Comparison of ENCODE assay signal across 8 cellular contexts in the genomic region with DNA sequence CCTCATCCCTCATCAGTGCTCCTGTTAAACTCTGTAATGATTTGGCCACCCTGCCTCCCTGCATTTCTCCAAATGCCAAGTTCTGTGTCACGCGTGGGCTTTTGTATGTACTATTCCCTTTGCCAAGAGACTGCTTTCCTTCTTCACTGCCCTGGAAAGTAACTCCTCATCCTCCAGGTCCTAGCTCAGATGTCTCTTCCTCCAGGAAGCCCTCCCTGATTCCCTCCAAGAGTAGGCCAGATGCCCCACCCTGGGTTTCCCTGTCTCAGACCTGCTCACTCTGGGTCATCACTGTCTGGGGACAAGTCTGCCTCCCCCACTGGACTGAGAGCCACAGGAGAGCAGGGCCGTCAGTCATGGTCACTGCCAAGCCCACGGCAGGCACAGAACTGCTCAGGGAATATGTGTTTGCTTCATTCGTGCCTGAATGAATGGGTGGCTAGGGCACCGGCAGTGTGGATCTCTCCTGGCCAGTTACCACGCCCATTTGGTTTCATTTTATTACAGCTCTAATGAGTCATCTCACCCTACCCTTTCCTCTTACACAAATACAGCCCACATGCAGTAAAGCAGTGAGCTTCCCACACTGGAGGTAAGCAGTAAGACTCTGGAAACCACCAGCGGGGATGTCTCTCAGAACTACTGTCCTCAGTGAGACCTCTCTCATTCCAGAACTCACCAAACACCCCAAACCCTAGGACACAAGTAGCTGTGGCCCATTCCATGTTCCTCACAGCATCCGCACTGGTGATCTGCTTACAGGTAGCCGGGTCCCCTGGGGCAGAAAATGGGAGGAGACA. TPM values are rescaled to one million over a fixed set of nuclear protein-coding genes. Genes with fewer than 3 reads are reported as not detected.
A peak's percentile ranks its signal among the peaks of the same experiment; 100 is the strongest.
DNase-seq lines count a peak whose midpoint lies in the region; ATAC-seq lines count a peak whose summit lies in the region.

No MANE protein-coding gene starts in this region.

- peak; percentile 73 for DNase-seq in activated CD8-positive, alpha-beta memory T cell treated with anti-CD3 and anti-CD28 coated beads, Interleukin-2, amount 10 ng/mL, durations not matched to agents 7 days and 5 days
- no peak for DNase-seq in activated CD8-positive, alpha-beta memory T cell treated with anti-CD3 and anti-CD28 coated beads, Interleukin-2, amount 50 U/mL, for 48 hours
- DNase-seq in Kasumi-1 (lab: John Stamatoyannopoulos, UW), result peak; percentile 55 to 71
- peak; percentile 21 for DNase-seq in activated T-helper 9 cell treated with anti-CD3 and anti-CD28 coated beads, Interleukin-2, amount 50 U/mL, for 16 hours (ENCODE audit: low read depth)
- DNase-seq in hepatic stellate cell (ENCODE audit: low spot score), result peak; percentile 94
- peak; percentile 18 for DNase-seq in stimulated activated naive B cell treated with anti-CD40 and anti-IgM and Interleukin-4, amounts not matched to agents 10 μg/mL and 1 μg/mL and 100 μg/mL, for 72 hours
- DNase-seq in NCI-H187 treated with DMSO at 0.1 percent for 48 hours (lab: John Stamatoyannopoulos, UW), result no peak
- DNase-seq in NCI-H1436 treated with DMSO at 0.1 percent for 48 hours (lab: John Stamatoyannopoulos, UW), result no peak

- peak overlapping the region; percentile 11 for H3K4me3 Mint-ChIP-seq in activated CD8-positive, alpha-beta memory T cell treated with anti-CD3 and anti-CD28 coated beads, Interleukin-2, amount 10 ng/mL, durations not matched to agents 7 days and 5 days
- H3K4me3 Mint-ChIP-seq in stimulated activated naive B cell treated with anti-CD40 and anti-IgM and Interleukin-4, amounts not matched to agents 10 μg/mL and 1 μg/mL and 100 μg/mL, for 72 hours, result peak overlapping the region in 1 of 2 donors; percentile 2

- H3K36me3 Mint-ChIP-seq in activated CD8-positive, alpha-beta memory T cell treated with anti-CD3 and anti-CD28 coated beads, Interleukin-2, amount 10 ng/mL, durations not matched to agents 7 days and 5 days, result peaks cover 56% of the 10 kb centered on the region
- peaks cover 57 to 67% of the 10 kb centered on the region in 2 donors for H3K36me3 Mint-ChIP-seq in stimulated activated naive B cell treated with anti-CD40 and anti-IgM and Interleukin-4, amounts not matched to agents 10 μg/mL and 1 μg/mL and 100 μg/mL, for 72 hours

- H3K4me1 Mint-ChIP-seq in activated CD8-positive, alpha-beta memory T cell treated with anti-CD3 and anti-CD28 coated beads, Interleukin-2, amount 10 ng/mL, durations not matched to agents 7 days and 5 days, result peaks cover 29% of the 10 kb centered on the region
- peaks cover 12 to 19% of the 10 kb centered on the region in 2 donors for H3K4me1 Mint-ChIP-seq in stimulated activated naive B cell treated with anti-CD40 and anti-IgM and Interleukin-4, amounts not matched to agents 10 μg/mL and 1 μg/mL and 100 μg/mL, for 72 hours

- CTCF ChIA-PET in activated CD8-positive, alpha-beta memory T cell treated with anti-CD3 and anti-CD28 coated beads, Interleukin-2, amount 10 ng/mL, durations not matched to agents 7 days and 5 days (lab: Charles Lee), result interaction anchor here (0.7 to 7.6 kb wide), 14 partner anchors 10 to 133 kb away, joined by 3 to 71 read pairs (median 3); a partner anchor contains a TSS

- H3K27ac Mint-ChIP-seq in activated CD8-positive, alpha-beta memory T cell treated with anti-CD3 and anti-CD28 coated beads, Interleukin-2, amount 10 ng/mL, durations not matched to agents 7 days and 5 days, result peak overlapping the region; percentile 94
- H3K27ac Mint-ChIP-seq in stimulated activated naive B cell treated with anti-CD40 and anti-IgM and Interleukin-4, amounts not matched to agents 10 μg/mL and 1 μg/mL and 100 μg/mL, for 72 hours, result peak overlapping the region; percentile 90

- H3K27me3 Mint-ChIP-seq in activated CD8-positive, alpha-beta memory T cell treated with anti-CD3 and anti-CD28 coated beads, Interleukin-2, amount 10 ng/mL, durations not matched to agents 7 days and 5 days, result no peaks in the 10 kb centered on the region
- no peaks in the 10 kb centered on the region for H3K27me3 Mint-ChIP-seq in stimulated activated naive B cell treated with anti-CD40 and anti-IgM and Interleukin-4, amounts not matched to agents 10 μg/mL and 1 μg/mL and 100 μg/mL, for 72 hours

- H3K9me3 Mint-ChIP-seq in activated CD8-positive, alpha-beta memory T cell treated with anti-CD3 and anti-CD28 coated beads, Interleukin-2, amount 10 ng/mL, durations not matched to agents 7 days and 5 days (ENCODE audit: low read depth), result peaks cover 4% of the 10 kb centered on the region
- H3K9me3 Mint-ChIP-seq in stimulated activated naive B cell treated with anti-CD40 and anti-IgM and Interleukin-4, amounts not matched to agents 10 μg/mL and 1 μg/mL and 100 μg/mL, for 72 hours, result peaks cover 4% of the 10 kb centered on the region in 2 donors

- ATAC-seq in activated CD8-positive, alpha-beta memory T cell treated with anti-CD3 and anti-CD28 coated beads, Interleukin-2, amount 10 ng/mL, durations not matched to agents 7 days and 5 days, result peak; percentile 93
- peak; percentile 86 to 92 for ATAC-seq in stimulated activated naive B cell treated with anti-CD40 and anti-IgM and Interleukin-4, amounts not matched to agents 10 μg/mL and 1 μg/mL and 100 μg/mL, for 72 hours (replicated peaks)

RNA-seq across cellular contexts. Expression of a gene that starts 12.1 kb away (rescaled TPM):
- total RNA-seq in activated CD8-positive, alpha-beta memory T cell treated with anti-CD3 and anti-CD28 coated beads, Interleukin-2, amount 10 ng/mL, durations not matched to agents 7 days and 5 days, result not detected

RNA-seq across cellular contexts. Expression of a gene that starts 25.1 kb away (rescaled TPM):
- total RNA-seq in activated CD8-positive, alpha-beta memory T cell treated with anti-CD3 and anti-CD28 coated beads, Interleukin-2, amount 10 ng/mL, durations not matched to agents 7 days and 5 days, result 100 to 1,000 TPM; 122 to 128 TPM

RNA-seq across cellular contexts. Expression of a gene that starts 29.5 kb away (rescaled TPM):
- total RNA-seq in activated CD8-positive, alpha-beta memory T cell treated with anti-CD3 and anti-CD28 coated beads, Interleukin-2, amount 10 ng/mL, durations not matched to agents 7 days and 5 days, result 10 to 100 TPM; 13.4 to 16.7 TPM

RNA-seq across cellular contexts. Expression of a gene that starts 53.9 kb away (rescaled TPM):
- 10 to 100 TPM; 12.1 to 14.7 TPM for total RNA-seq in activated CD8-positive, alpha-beta memory T cell treated with anti-CD3 and anti-CD28 coated beads, Interleukin-2, amount 10 ng/mL, durations not matched to agents 7 days and 5 days

Comparison
In these comparisons a context has a peak if more than half of its experiments do, and no peak if none do; other contexts are left out.
1. DNase-seq: peak in activated CD8-positive, alpha-beta memory T cell treated with anti-CD3 and anti-CD28 coated beads, Interleukin-2, amount 10 ng/mL, durations not matched to agents 7 days and 5 days (single experiment), Kasumi-1 (2 of 2), activated T-helper 9 cell treated with anti-CD3 and anti-CD28 coated beads, Interleukin-2, amount 50 U/mL, for 16 hours (single experiment), hepatic stellate cell (single experiment) and stimulated activated naive B cell treated with anti-CD40 and anti-IgM and Interleukin-4, amounts not matched to agents 10 μg/mL and 1 μg/mL and 100 μg/mL, for 72 hours (single experiment); none in activated CD8-positive, alpha-beta memory T cell treated with anti-CD3 and anti-CD28 coated beads, Interleukin-2, amount 50 U/mL, for 48 hours (single experiment), NCI-H187 treated with DMSO at 0.1 percent for 48 hours (single experiment) and NCI-H1436 treated with DMSO at 0.1 percent for 48 hours (single experiment).